8 cellular contexts compared by ENCODE assay signal in the genomic region with DNA sequence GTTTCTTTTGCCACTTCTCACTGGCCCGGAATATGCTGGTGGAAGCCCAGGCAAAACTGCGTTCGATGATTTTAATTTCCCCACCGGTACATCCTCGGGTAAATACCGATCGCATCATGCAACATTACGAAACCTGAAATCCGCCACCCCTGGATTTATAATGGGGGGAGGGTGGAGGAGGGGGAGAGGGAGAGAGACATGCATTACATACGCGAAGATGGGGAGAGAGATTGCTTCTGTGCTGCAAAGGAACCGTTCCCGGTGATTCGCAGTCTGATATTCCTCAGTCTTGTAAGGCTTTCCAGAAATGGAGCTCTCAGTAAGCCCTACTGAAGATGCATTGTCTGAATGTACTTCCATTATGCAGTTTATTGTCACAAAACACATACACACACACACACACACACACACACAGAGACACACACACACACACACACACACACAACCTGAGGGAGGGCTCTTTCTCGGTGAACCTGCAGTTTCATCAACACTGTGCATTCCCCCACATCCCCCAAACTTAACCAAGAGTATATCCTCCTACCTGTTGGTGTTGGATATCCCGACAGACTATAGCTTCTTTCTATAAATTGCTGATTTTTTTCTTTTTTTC. TPM values are rescaled to one million over a fixed set of nuclear protein-coding genes. Genes with fewer than 3 reads are reported as not detected.
DNase-seq lines count a peak whose midpoint lies in the region; ATAC-seq and TF ChIP-seq lines count a peak whose summit lies in the region.

No MANE protein-coding gene starts in this region.

- peak overlapping the region; percentile 92 for H3K4me3 Mint-ChIP-seq in HFFc6

- H3K36me3 ChIP-seq in SK-N-MC (ENCODE audit: insufficient read depth, low read length) (no peaks in the 10 kb centered on the region), gastrocnemius medialis (no peaks in the 10 kb centered on the region), prostate gland (no peaks in the 10 kb centered on the region)

- H3K9ac ChIP-seq in SK-N-MC (ENCODE audit: insufficient read length), result no peak overlapping the region

- peak overlapping the region; percentile 98 for H3K27ac Mint-ChIP-seq in HFFc6

- H3K27me3 Mint-ChIP-seq in HFFc6 (ENCODE audit: insufficient read depth), result no peaks in the 10 kb centered on the region

- peaks cover 0 to 9% (median 0%) of the 10 kb centered on the region in 3 donors for H3K27me3 ChIP-seq in gastrocnemius medialis
- no peaks in the 10 kb centered on the region for H3K27me3 ChIP-seq in prostate gland (replicated peaks; ENCODE audit: insufficient read depth)

- intact Hi-C loops in gastrocnemius medialis (cut with DNase I; ENCODE audit: low total_unique reads), result no loop called here
- intact Hi-C loops in prostate gland (cut with DNase I), result no loop called here

- H3K9me3 ChIP-seq in SK-N-MC (ENCODE audit: low read depth, low read length) (no peaks in the 10 kb centered on the region), gastrocnemius medialis (no peaks in the 10 kb centered on the region), prostate gland (no peaks in the 10 kb centered on the region)

- ATAC-seq in gastrocnemius medialis, result no peak

- in situ Hi-C loops in gastrocnemius medialis (cut with MboI; ENCODE audit: low sequenced_read_pairs in 4 of 4), result no loop called here

- peaks cover 30% of the 10 kb centered on the region for H3K4me1 Mint-ChIP-seq in HFFc6 (ENCODE audit: low read depth)

- TF ChIP-seq CTCF in HFFc6 (IDR thresholded peaks at IDR 0.05) (no peak), fibroblast of pulmonary artery (IDR thresholded peaks at IDR 0.05; ENCODE audit: low read length, missing control alignments) (no peak), gastrocnemius medialis (IDR thresholded peaks at IDR 0.05 in 4 of 5, conservative IDR thresholded peaks at IDR 0.05 in 1 of 5) (no peak), prostate gland (IDR thresholded peaks at IDR 0.05) (no peak)

- TF ChIP-seq POLR2A in gastrocnemius medialis (IDR thresholded peaks at IDR 0.05) (no peak), prostate gland (IDR thresholded peaks at IDR 0.05) (no peak)

- H3K4me1 ChIP-seq in gastrocnemius medialis, result peaks cover 0 to 16% of the 10 kb centered on the region in 2 donors
- no peaks in the 10 kb centered on the region for H3K4me1 ChIP-seq in prostate gland (replicated peaks)

- no peaks in the 10 kb centered on the region for H3K36me3 Mint-ChIP-seq in HFFc6 (ENCODE audit: low read depth)

- H3K27ac ChIP-seq in SK-N-MC, result no peak overlapping the region
- H3K27ac ChIP-seq in gastrocnemius medialis, result no peak overlapping the region
- no peak overlapping the region for H3K27ac ChIP-seq in prostate gland

- no peaks in the 10 kb centered on the region for H3K9me3 Mint-ChIP-seq in HFFc6

- DNase-seq in DMS53 (lab: John Stamatoyannopoulos, UW) (peak; percentile 79), HFFc6 (peak; percentile 1), SK-N-MC (ENCODE audit: low read depth, low spot score) (no peak), fibroblast of pulmonary artery (ENCODE audit: low read depth) (peak; percentile 18), gastrocnemius medialis (no peak), HPDE6-E6E7 (ENCODE audit: extremely low spot score) (no peak), prostate gland (ENCODE audit: low spot score) (no peak)
- DNase-seq in stimulated activated CD4-positive, alpha-beta T cell treated with anti-CD3 and anti-CD28 coated beads, Interleukin-2, amount 100 ng/mL, for 48 hours, result no peak

- 29% methylated on average over 16 of the region's 16 CpGs for WGBS in prostate gland

- H3K4me3 ChIP-seq in SK-N-MC, result peak overlapping the region; percentile 40; the same call in 1 of the 2 replicates
- peak overlapping the region; percentile 55 for H3K4me3 ChIP-seq in fibroblast of pulmonary artery (replicated peaks; ENCODE audit: low read depth, low read length)
- H3K4me3 ChIP-seq in gastrocnemius medialis, result peak overlapping the region; percentile 40 to 54 (median 52)
- H3K4me3 ChIP-seq in prostate gland, result peak overlapping the region in 1 of 2 donors; percentile 0

RNA-seq across cellular contexts. Expression of a gene that starts 0.7 kb away (rescaled TPM):
- 1 to 10 TPM; 2.7 to 5.6 (median 3.5) TPM for total RNA-seq in HFFc6 (2021; fragmentation: NEBNext Ultra II Directional; extraction: Animal tissue kit (Norgen Biotek cat#: 25700))
- 1 to 10 TPM in 1 of 4 donors, under 1 TPM in 2, not detected in 1; 0.13 to 3.1 (median 0.82) TPM for total RNA-seq in gastrocnemius medialis
- 1 to 10 TPM in 1 of 2 donors, under 1 TPM in 1; 0.50 to 2.6 TPM for total RNA-seq in prostate gland

RNA-seq across cellular contexts. Expression of a gene that starts 32.5 kb away (rescaled TPM):
- 10 to 100 TPM; 52.0 to 74.2 (median 60.6) TPM for total RNA-seq in HFFc6 (2021; fragmentation: NEBNext Ultra II Directional; extraction: Animal tissue kit (Norgen Biotek cat#: 25700))
- 10 to 100 TPM; 55.9 to 98.8 (median 73.0) TPM for total RNA-seq in gastrocnemius medialis
- 10 to 100 TPM; 28.2 to 47.4 TPM for total RNA-seq in prostate gland

Comparison
In these comparisons a context has a peak if more than half of its experiments do, and no peak if none do; other contexts are left out.
1. DNase-seq: peak in DMS53 (single experiment), HFFc6 (single experiment) and fibroblast of pulmonary artery (single experiment); none in SK-N-MC (single experiment), gastrocnemius medialis (0 of 2), HPDE6-E6E7 (single experiment), prostate gland (single experiment) and stimulated activated CD4-positive, alpha-beta T cell treated with anti-CD3 and anti-CD28 coated beads, Interleukin-2, amount 100 ng/mL, for 48 hours (0 of 2).